In genomic region chr10:30878920-30879319, GRCh38 we compare ENCODE assay signal across 27 cellular contexts.
"Had no signal": no experiment of that assay in that cellular context is flagged by ENCODE, and none has a peak within 500 bp of the region (broad histone marks: within the 10 kb centered on the region; RNA-seq: fewer than 3 reads in every experiment).

No MANE protein-coding gene starts in this region.

- H3K27ac ChIP-seq: stomach, suprapubic skin, testis, thoracic aorta, thyroid gland, tibial artery, tibial nerve, transverse colon, upper lobe of left lung, upper lobe of right lung, uterus, vagina had no signal

- H3K27me3 ChIP-seq: stomach, suprapubic skin, testis, thyroid gland, tibial artery, tibial nerve, transverse colon, upper lobe of left lung, upper lobe of right lung, uterus, vagina had no signal

- ATAC-seq: stimulated activated effector memory CD8-positive, alpha-beta T cell treated with anti-CD3 and anti-CD28 coated beads, Interleukin-12 subunit alpha, Interleukin-12 subunit beta, amount 100 ng/mL, for 72 hours; stimulated activated memory B cell treated with anti-CD40 and anti-IgM and Interleukin-4, amounts not matched to agents 10 μg/mL and 1 μg/mL and 100 μg/mL, for 72 hours; stimulated activated naive B cell treated with anti-CD40 and anti-IgM and Interleukin-4, amounts not matched to agents 10 μg/mL and 1 μg/mL and 100 μg/mL, for 72 hours; stimulated activated naive CD8-positive, alpha-beta T cell treated with anti-CD3 and anti-CD28 coated beads, Interleukin-15, amount 100 ng/mL, for 72 hours; stimulated activated naive CD8-positive, alpha-beta T cell treated with anti-CD3 and anti-CD28 coated beads, Interleukin-15, Interleukin-2, amounts not matched to agents 100 U/mL and 50 U/mL, for 24 hours; upper lobe of right lung had no signal

- H3K4me1 ChIP-seq: stomach, suprapubic skin, testis, tibial artery, transverse colon, upper lobe of left lung, upper lobe of right lung, uterus, vagina had no signal

- FAIRE-seq: urothelium cell line had no signal

- DNase-seq: stimulated activated CD4-positive, alpha-beta T cell treated with anti-CD3 and anti-CD28 coated beads, Interleukin-2, amount 100 ng/mL, for 48 hours; stimulated activated CD4-positive, alpha-beta T cell treated with anti-CD3 and anti-CD28 coated beads, Interleukin-4, amount 100 ng/mL, for 1 hour; stimulated activated CD4-positive, alpha-beta T cell treated with anti-CD3 and anti-CD28 coated beads, Interleukin-4, amount 100 ng/mL, for 24 hours; stimulated activated CD4-positive, alpha-beta T cell treated with anti-CD3 and anti-CD28 coated beads, Interleukin-4, amount 100 ng/mL, for 4 hours; stimulated activated CD8-positive, alpha-beta memory T cell treated with anti-CD3 and anti-CD28 coated beads, Interleukin-4, amount 100 ng/mL, for 48 hours; stimulated activated naive B cell treated with anti-CD40 and anti-IgM and Interleukin-4, amounts not matched to agents 10 μg/mL and 1 μg/mL and 100 μg/mL, for 72 hours; stimulated activated naive CD4-positive, alpha-beta T cell; stimulated activated naive CD4-positive, alpha-beta T cell treated with Interleukin-2 at 50 U/mL for 16 hours; stimulated activated naive CD8-positive, alpha-beta T cell treated with anti-CD3 and anti-CD28 coated beads, Interleukin-15, amount 100 ng/mL, for 72 hours; stimulated activated naive CD8-positive, alpha-beta T cell treated with anti-CD3 and anti-CD28 coated beads, Interleukin-15, Interleukin-2, amounts not matched to agents 100 U/mL and 50 U/mL, for 24 hours; stomach; substantia nigra; testis; thyroid gland; tibial artery; transverse colon; trophoblast cell; upper lobe of right lung; uterus had no signal

- H3K4me3 ChIP-seq: stomach, suprapubic skin, testis, thoracic aorta, thyroid gland, tibial artery, tibial nerve, transverse colon, upper lobe of left lung, upper lobe of right lung, uterus, vagina had no signal

- H3K36me3 ChIP-seq: thoracic aorta, thyroid gland, transverse colon, vagina had no signal

- H3K9me3 ChIP-seq: stomach, suprapubic skin, testis, thoracic aorta, thyroid gland, tibial artery, tibial nerve, transverse colon, upper lobe of left lung, upper lobe of right lung, uterus, vagina had no signal
